ENCODE assay signal across 2 cellular contexts in genomic region chrX:66760648-66761047, GRCh38.
TF ChIP-seq lines count a peak whose summit lies in the region.

No MANE protein-coding gene starts in this region.

TF ChIP-seq in SK-N-SH, 30 proteins besides CTCF, POLR2A, EP300 and RAD21 (continued from another document):
- no peak for TF ChIP-seq PBX3 (IDR thresholded peaks at IDR 0.05)
- TF ChIP-seq NRF1 (IDR thresholded peaks at IDR 0.05; ENCODE audit: low read depth, low read length), result no peak
- no peak for TF ChIP-seq GABPA (IDR thresholded peaks at IDR 0.05; ENCODE audit: low read depth)

TF ChIP-seq in SK-N-SH treated with all-trans-retinoic acid at 6 μM for 48 hours, 23 proteins besides CTCF, POLR2A, EP300 and RAD21 (continued from another document):
- TF ChIP-seq, protein P1, sequence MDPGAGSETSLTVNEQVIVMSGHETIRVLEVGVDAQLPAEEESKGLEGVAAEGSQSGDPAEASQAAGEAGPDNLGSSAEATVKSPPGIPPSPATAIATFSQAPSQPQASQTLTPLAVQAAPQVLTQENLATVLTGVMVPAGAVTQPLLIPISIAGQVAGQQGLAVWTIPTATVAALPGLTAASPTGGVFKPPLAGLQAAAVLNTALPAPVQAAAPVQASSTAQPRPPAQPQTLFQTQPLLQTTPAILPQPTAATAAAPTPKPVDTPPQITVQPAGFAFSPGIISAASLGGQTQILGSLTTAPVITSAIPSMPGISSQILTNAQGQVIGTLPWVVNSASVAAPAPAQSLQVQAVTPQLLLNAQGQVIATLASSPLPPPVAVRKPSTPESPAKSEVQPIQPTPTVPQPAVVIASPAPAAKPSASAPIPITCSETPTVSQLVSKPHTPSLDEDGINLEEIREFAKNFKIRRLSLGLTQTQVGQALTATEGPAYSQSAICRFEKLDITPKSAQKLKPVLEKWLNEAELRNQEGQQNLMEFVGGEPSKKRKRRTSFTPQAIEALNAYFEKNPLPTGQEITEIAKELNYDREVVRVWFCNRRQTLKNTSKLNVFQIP (CRISPR knock-in tag; IDR thresholded peaks at IDR 0.05; ENCODE audit: borderline replicate concordance, low read depth), result no peak
- TF ChIP-seq, protein P2, sequence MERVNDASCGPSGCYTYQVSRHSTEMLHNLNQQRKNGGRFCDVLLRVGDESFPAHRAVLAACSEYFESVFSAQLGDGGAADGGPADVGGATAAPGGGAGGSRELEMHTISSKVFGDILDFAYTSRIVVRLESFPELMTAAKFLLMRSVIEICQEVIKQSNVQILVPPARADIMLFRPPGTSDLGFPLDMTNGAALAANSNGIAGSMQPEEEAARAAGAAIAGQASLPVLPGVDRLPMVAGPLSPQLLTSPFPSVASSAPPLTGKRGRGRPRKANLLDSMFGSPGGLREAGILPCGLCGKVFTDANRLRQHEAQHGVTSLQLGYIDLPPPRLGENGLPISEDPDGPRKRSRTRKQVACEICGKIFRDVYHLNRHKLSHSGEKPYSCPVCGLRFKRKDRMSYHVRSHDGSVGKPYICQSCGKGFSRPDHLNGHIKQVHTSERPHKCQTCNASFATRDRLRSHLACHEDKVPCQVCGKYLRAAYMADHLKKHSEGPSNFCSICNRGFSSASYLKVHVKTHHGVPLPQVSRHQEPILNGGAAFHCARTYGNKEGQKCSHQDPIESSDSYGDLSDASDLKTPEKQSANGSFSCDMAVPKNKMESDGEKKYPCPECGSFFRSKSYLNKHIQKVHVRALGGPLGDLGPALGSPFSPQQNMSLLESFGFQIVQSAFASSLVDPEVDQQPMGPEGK (CRISPR knock-in tag; IDR thresholded peaks at IDR 0.05; ENCODE audit: borderline replicate concordance), result no peak
- no peak for TF ChIP-seq TOX (CRISPR knock-in tag; IDR thresholded peaks at IDR 0.05; ENCODE audit: borderline replicate concordance)
- TF ChIP-seq OSR1 (CRISPR knock-in tag; IDR thresholded peaks at IDR 0.05), result no peak
- TF ChIP-seq GLIS3 (CRISPR knock-in tag; IDR thresholded peaks at IDR 0.05), result no peak
- TF ChIP-seq SNAI2 (CRISPR knock-in tag; IDR thresholded peaks at IDR 0.05), result no peak
- TF ChIP-seq, protein P3, sequence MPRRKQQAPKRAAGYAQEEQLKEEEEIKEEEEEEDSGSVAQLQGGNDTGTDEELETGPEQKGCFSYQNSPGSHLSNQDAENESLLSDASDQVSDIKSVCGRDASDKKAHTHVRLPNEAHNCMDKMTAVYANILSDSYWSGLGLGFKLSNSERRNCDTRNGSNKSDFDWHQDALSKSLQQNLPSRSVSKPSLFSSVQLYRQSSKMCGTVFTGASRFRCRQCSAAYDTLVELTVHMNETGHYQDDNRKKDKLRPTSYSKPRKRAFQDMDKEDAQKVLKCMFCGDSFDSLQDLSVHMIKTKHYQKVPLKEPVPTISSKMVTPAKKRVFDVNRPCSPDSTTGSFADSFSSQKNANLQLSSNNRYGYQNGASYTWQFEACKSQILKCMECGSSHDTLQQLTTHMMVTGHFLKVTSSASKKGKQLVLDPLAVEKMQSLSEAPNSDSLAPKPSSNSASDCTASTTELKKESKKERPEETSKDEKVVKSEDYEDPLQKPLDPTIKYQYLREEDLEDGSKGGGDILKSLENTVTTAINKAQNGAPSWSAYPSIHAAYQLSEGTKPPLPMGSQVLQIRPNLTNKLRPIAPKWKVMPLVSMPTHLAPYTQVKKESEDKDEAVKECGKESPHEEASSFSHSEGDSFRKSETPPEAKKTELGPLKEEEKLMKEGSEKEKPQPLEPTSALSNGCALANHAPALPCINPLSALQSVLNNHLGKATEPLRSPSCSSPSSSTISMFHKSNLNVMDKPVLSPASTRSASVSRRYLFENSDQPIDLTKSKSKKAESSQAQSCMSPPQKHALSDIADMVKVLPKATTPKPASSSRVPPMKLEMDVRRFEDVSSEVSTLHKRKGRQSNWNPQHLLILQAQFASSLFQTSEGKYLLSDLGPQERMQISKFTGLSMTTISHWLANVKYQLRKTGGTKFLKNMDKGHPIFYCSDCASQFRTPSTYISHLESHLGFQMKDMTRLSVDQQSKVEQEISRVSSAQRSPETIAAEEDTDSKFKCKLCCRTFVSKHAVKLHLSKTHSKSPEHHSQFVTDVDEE (CRISPR knock-in tag; IDR thresholded peaks at IDR 0.05), result no peak
- no peak for TF ChIP-seq ISL1 (CRISPR knock-in tag; IDR thresholded peaks at IDR 0.05)
- no peak for TF ChIP-seq ZC3H10 (CRISPR knock-in tag; IDR thresholded peaks at IDR 0.05)
- TF ChIP-seq, protein P4, sequence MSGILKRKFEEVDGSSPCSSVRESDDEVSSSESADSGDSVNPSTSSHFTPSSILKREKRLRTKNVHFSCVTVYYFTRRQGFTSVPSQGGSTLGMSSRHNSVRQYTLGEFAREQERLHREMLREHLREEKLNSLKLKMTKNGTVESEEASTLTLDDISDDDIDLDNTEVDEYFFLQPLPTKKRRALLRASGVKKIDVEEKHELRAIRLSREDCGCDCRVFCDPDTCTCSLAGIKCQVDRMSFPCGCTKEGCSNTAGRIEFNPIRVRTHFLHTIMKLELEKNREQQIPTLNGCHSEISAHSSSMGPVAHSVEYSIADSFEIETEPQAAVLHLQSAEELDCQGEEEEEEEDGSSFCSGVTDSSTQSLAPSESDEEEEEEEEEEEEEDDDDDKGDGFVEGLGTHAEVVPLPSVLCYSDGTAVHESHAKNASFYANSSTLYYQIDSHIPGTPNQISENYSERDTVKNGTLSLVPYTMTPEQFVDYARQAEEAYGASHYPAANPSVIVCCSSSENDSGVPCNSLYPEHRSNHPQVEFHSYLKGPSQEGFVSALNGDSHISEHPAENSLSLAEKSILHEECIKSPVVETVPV (CRISPR knock-in tag; IDR thresholded peaks at IDR 0.05), result no peak
- TF ChIP-seq ARNTL (CRISPR knock-in tag; IDR thresholded peaks at IDR 0.05; ENCODE audit: borderline replicate concordance, low read depth), result no peak
- TF ChIP-seq BACH2 (CRISPR knock-in tag; IDR thresholded peaks at IDR 0.05; ENCODE audit: borderline replicate concordance), result no peak
- TF ChIP-seq ESRRG (CRISPR knock-in tag; IDR thresholded peaks at IDR 0.05), result no peak
- no peak for TF ChIP-seq ZNF8 (CRISPR knock-in tag; IDR thresholded peaks at IDR 0.05)
- no peak for TF ChIP-seq TCF4 (CRISPR knock-in tag; IDR thresholded peaks at IDR 0.05; ENCODE audit: borderline replicate concordance)
- no peak for TF ChIP-seq RARB (CRISPR knock-in tag; IDR thresholded peaks at IDR 0.05)
